ENCODE assay signal across 9 cellular contexts in the genomic region with DNA sequence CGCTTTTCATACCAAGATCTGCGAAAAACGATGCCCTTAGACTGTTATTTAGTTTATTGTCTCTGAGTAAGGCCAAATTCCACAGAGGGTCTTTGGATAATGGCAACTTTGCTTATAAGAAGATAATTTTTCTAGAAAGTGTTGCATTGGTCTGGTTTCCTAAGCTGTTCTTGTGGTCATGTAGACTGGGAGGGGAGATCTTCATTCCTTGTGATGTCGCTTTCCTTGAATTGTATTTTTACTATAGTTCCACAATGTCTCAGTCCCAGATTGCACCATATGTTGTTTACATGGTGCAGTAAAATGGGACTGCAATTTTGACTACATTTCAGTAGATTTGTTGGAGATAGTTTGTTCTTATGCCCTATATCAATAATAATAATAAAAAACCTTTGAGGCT. TPM values are rescaled to one million over a fixed set of nuclear protein-coding genes. Genes with fewer than 3 reads are reported as not detected.
DNase-seq lines count a peak whose midpoint lies in the region; ATAC-seq and TF ChIP-seq lines count a peak whose summit lies in the region.
"Had no signal": no experiment of that assay in that cellular context is flagged by ENCODE, and none has a peak within 500 bp of the region (broad histone marks: within the 10 kb centered on the region; RNA-seq: fewer than 3 reads in every experiment).

No MANE protein-coding gene starts in this region.

- WGBS in HUES64 = 73% methylated on average over 4 of the region's 4 CpGs

- H3K4me3 Mint-ChIP-seq in neural crest cell = peak overlapping the region; percentile 97

- H3K27me3 Mint-ChIP-seq in neural crest cell (ENCODE audit: low read depth) = peaks cover 4% of the 10 kb centered on the region

- H3K27me3 ChIP-seq in HUES64 (ENCODE audit: insufficient read depth, low read length) (peaks cover 42% of the 10 kb centered on the region), dorsolateral prefrontal cortex (no peaks in the 10 kb centered on the region)

- TF ChIP-seq CTCF in dorsolateral prefrontal cortex (IDR thresholded peaks at IDR 0.05 in 54 of 56, conservative IDR thresholded peaks at IDR 0.05 in 2 of 56; ENCODE audit: low read depth in 1 of 56, partially characterized antibody in 56 of 56) (no peak), neural crest cell (conservative IDR thresholded peaks at IDR 0.05) (no peak)

- H3K36me3 ChIP-seq in HUES64 (ENCODE audit: insufficient read depth, low read length) = no peaks in the 10 kb centered on the region

- intact Hi-C loops in dorsolateral prefrontal cortex (cut with DNase I) = loop anchor here (5.0 to 10.0 kb wide), 6 partner anchors 33 to 168 kb away; a partner anchor contains a TSS

- H3K4me1 ChIP-seq in HUES64 (ENCODE audit: insufficient read depth, low read length) = peaks cover 14% of the 10 kb centered on the region

- no peak overlapping the region for H3K9ac ChIP-seq in HUES64 (ENCODE audit: low read depth, low read length)

- DNase-seq in CD1c-positive myeloid dendritic cell (ENCODE audit: extremely low spot score) (peak; percentile 19), dorsolateral prefrontal cortex (no peak), neural crest cell (ENCODE audit: low read depth, low spot score) (no peak)
- DNase-seq in stimulated activated naive CD4-positive, alpha-beta T cell treated with Interleukin-2 at 50 U/mL for 16 hours (lab: John Stamatoyannopoulos, UW) = no peak
- DNase-seq in stimulated activated CD4-positive, alpha-beta T cell treated with anti-CD3 and anti-CD28 coated beads, Interleukin-4, amount 100 ng/mL, for 4 hours = no peak
- no peak for DNase-seq in stimulated activated CD4-positive, alpha-beta T cell treated with anti-CD3 and anti-CD28 coated beads, Interleukin-2, amount 100 ng/mL, for 24 hours
- DNase-seq: activated T-cell treated with anti-CD3 and anti-CD28 coated beads, Interleukin-2, amount 50 U/mL, for 1 hour had no signal

- no peaks in the 10 kb centered on the region for H3K9me3 Mint-ChIP-seq in neural crest cell

- no peak overlapping the region for H3K27ac ChIP-seq in HUES64 (ENCODE audit: low read depth, low read length)
- H3K27ac ChIP-seq in dorsolateral prefrontal cortex = peak overlapping the region in 55 of 59 donors; percentile 17 to 96 (median 89)

- H3K4me1 Mint-ChIP-seq in neural crest cell = peaks cover 46% of the 10 kb centered on the region

- peaks cover 7% of the 10 kb centered on the region for H3K36me3 Mint-ChIP-seq in neural crest cell (ENCODE audit: low read depth)

- H3K27ac Mint-ChIP-seq in neural crest cell (ENCODE audit: unreplicated experiment) = no peak overlapping the region

- peak overlapping the region; percentile 84 for H3K4me3 ChIP-seq in HUES64 (ENCODE audit: low read length)
- H3K4me3 ChIP-seq in dorsolateral prefrontal cortex = peak overlapping the region; percentile 64 to 96 (median 87)

- no peak for ATAC-seq in GM19467 (IDR thresholded peaks at IDR 0.05; ENCODE audit: unreplicated experiment)

- H3K9me3 ChIP-seq in HUES64 (ENCODE audit: insufficient read depth, low read depth, low read length) = no peaks in the 10 kb centered on the region

RNA-seq across cellular contexts. Expression of a gene that starts 28.8 kb away (rescaled TPM):
- polyA plus RNA-seq in HUES64 (2013, experiment 1 of 2) = 5.3 TPM
- polyA plus RNA-seq in HUES64 (2013, experiment 2 of 2) = 8.2 TPM
- total RNA-seq in dorsolateral prefrontal cortex (10 to 100 TPM; 14.2 to 56.6 (median 29.9) TPM), neural crest cell (16.0 and 17.9 TPM in 2 replicates)
